1 cellular context compared by ENCODE assay signal in the genomic region with DNA sequence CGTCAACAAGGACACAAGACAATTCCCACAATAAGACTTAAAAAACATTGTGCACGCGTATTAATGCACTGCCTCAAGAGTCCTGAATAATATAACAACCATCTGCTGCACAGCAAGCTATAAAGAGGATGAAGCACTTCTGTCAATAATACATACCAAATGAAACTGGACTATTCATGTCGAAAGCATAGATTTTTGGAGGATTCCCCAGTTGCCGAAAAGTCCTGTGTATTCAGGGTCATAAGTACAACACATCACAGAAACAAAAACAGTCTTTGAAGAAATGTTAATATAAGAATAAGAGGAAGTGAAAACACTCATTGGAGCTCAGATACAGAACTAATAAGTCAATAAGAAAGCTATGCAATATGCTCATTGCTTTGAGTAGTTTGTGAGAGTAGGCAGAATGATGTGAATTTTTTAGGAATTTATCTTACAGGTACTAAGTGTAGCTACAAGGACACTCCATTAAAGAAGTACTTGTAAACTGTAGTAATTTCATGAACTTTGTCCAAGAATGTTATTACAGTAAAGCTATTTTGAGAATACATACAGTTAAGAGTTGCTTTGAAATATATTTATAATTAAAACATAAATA.
TF ChIP-seq lines count a peak whose summit lies in the region.

No MANE protein-coding gene starts in this region.

TF ChIP-seq in GM12878, 131 proteins besides CTCF, POLR2A, EP300 and RAD21 (continued from another document):
- TF ChIP-seq TAF1 (IDR thresholded peaks at IDR 0.05; ENCODE audit: borderline replicate concordance, low read depth, low read length) (peak; percentile 61; the same call in 1 of the 2 replicates), EGR1 (IDR thresholded peaks at IDR 0.05; ENCODE audit: borderline replicate concordance in 1 of 2, low read depth in 2 of 2, low read length in 2 of 2) (no peak), BMI1 (IDR thresholded peaks at IDR 0.05; ENCODE audit: borderline replicate concordance) (peak; percentile 64), HDAC6 (IDR thresholded peaks at IDR 0.05; ENCODE audit: unreplicated experiment) (no peak), NFIC (IDR thresholded peaks at IDR 0.05; ENCODE audit: low read depth, low read length) (peak; percentile 90; the same call in 1 of the 2 replicates), RCOR1 (conservative IDR thresholded peaks at IDR 0.05; ENCODE audit: low read depth, low read length) (no peak), TARDBP (IDR thresholded peaks at IDR 0.05; ENCODE audit: borderline replicate concordance) (no peak), MEF2A (IDR thresholded peaks at IDR 0.05; ENCODE audit: insufficient read depth, low read depth, low read length) (peak; percentile 86), MTA2 (IDR thresholded peaks at IDR 0.05; ENCODE audit: low read depth) (peak; percentile 92), POLR2AphosphoS2 (IDR thresholded peaks at IDR 0.05; ENCODE audit: low read depth, low read length) (no peak), SUZ12 (IDR thresholded peaks at IDR 0.05; ENCODE audit: unreplicated experiment) (no peak), NFXL1 (IDR thresholded peaks at IDR 0.05; ENCODE audit: borderline replicate concordance) (no peak), SMAD5 (IDR thresholded peaks at IDR 0.05; ENCODE audit: low read depth) (no peak), NR2C2 (IDR thresholded peaks at IDR 0.05; ENCODE audit: borderline replicate concordance, control insufficient read depth, insufficient read length, low read depth) (no peak), CHD2 (IDR thresholded peaks at IDR 0.05; ENCODE audit: borderline replicate concordance, low read depth, low read length) (no peak), NBN (IDR thresholded peaks at IDR 0.05) (no peak), FOXK2 (IDR thresholded peaks at IDR 0.05) (no peak), MYC (IDR thresholded peaks at IDR 0.05; ENCODE audit: insufficient read depth, insufficient read length, insufficient replicate concordance, low read length, severe bottlenecking) (no peak), HDGF (IDR thresholded peaks at IDR 0.05) (no peak), SUPT20H (IDR thresholded peaks at IDR 0.05; ENCODE audit: borderline replicate concordance, control insufficient read depth, low read depth, low read length) (no peak), ZNF24 (IDR thresholded peaks at IDR 0.05) (peak; percentile 80; the same call in 1 of the 2 replicates)
- TF ChIP-seq, protein P1, sequence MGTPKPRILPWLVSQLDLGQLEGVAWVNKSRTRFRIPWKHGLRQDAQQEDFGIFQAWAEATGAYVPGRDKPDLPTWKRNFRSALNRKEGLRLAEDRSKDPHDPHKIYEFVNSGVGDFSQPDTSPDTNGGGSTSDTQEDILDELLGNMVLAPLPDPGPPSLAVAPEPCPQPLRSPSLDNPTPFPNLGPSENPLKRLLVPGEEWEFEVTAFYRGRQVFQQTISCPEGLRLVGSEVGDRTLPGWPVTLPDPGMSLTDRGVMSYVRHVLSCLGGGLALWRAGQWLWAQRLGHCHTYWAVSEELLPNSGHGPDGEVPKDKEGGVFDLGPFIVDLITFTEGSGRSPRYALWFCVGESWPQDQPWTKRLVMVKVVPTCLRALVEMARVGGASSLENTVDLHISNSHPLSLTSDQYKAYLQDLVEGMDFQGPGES (IDR thresholded peaks at IDR 0.05), result no peak
- TF ChIP-seq, protein P2, sequence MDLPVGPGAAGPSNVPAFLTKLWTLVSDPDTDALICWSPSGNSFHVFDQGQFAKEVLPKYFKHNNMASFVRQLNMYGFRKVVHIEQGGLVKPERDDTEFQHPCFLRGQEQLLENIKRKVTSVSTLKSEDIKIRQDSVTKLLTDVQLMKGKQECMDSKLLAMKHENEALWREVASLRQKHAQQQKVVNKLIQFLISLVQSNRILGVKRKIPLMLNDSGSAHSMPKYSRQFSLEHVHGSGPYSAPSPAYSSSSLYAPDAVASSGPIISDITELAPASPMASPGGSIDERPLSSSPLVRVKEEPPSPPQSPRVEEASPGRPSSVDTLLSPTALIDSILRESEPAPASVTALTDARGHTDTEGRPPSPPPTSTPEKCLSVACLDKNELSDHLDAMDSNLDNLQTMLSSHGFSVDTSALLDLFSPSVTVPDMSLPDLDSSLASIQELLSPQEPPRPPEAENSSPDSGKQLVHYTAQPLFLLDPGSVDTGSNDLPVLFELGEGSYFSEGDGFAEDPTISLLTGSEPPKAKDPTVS (IDR thresholded peaks at IDR 0.05; ENCODE audit: low read depth, low read length), result no peak
- TF ChIP-seq, protein P3, sequence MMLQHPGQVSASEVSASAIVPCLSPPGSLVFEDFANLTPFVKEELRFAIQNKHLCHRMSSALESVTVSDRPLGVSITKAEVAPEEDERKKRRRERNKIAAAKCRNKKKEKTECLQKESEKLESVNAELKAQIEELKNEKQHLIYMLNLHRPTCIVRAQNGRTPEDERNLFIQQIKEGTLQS (IDR thresholded peaks at IDR 0.05; ENCODE audit: borderline replicate concordance, extremely low read depth, low read depth, low read length), result no peak
